ENCODE assay signal across 18 cellular contexts in genomic region chrX:115339441-115340025, GRCh38. TPM values are rescaled to one million over a fixed set of nuclear protein-coding genes. Genes with fewer than 3 reads are reported as not detected.
DNase-seq lines count a peak whose midpoint lies in the region; ATAC-seq and TF ChIP-seq lines count a peak whose summit lies in the region.
"Had no signal": no experiment of that assay in that cellular context is flagged by ENCODE, and none has a peak within 500 bp of the region (broad histone marks: within the 10 kb centered on the region; RNA-seq: fewer than 3 reads in every experiment).

No MANE protein-coding gene starts in this region.

- no peaks in the 10 kb centered on the region for H3K27me3 ChIP-seq in testis

- intact Hi-C loops in testis (cut with DNase I; ENCODE audit: low total_unique reads) = loop anchor here (10.0 kb wide), 1 partner anchor 295 kb away; no protein-coding TSS in a partner anchor

- H3K36me3 ChIP-seq in testis (ENCODE audit: low read depth, missing control alignments) = no peaks in the 10 kb centered on the region
- H3K36me3 ChIP-seq: BLaER1 had no signal

- H3K4me3 ChIP-seq in cardiac fibroblast (replicated peaks in 1 of 2; ENCODE audit: low read depth in 2 of 2, low read length in 2 of 2) = no peak overlapping the region
- H3K4me3 ChIP-seq in fibroblast of the aortic adventitia (ENCODE audit: low read depth, low read length) = no peak overlapping the region
- no peak overlapping the region for H3K4me3 ChIP-seq in testis
- H3K4me3 ChIP-seq: BLaER1 had no signal

- 48 to 82% methylated on average over 3 of the region's 3 CpGs for WGBS in testis, 2 donors

- H3K27ac ChIP-seq in testis = no peak overlapping the region
- H3K27ac ChIP-seq: BLaER1 had no signal

- H3K4me1 ChIP-seq in testis = no peaks in the 10 kb centered on the region
- H3K4me1 ChIP-seq: BLaER1 had no signal

- TF ChIP-seq POLR2A in testis (IDR thresholded peaks at IDR 0.05) = no peak

- no peak for TF ChIP-seq CTCF in cardiac fibroblast (IDR thresholded peaks at IDR 0.05; ENCODE audit: low read depth, low read length)
- no peak for TF ChIP-seq CTCF in fibroblast of the aortic adventitia (IDR thresholded peaks at IDR 0.05; ENCODE audit: insufficient read depth, low read length)
- no peak for TF ChIP-seq CTCF in testis (IDR thresholded peaks at IDR 0.05)

- ATAC-seq in HG03342 (IDR thresholded peaks at IDR 0.05; ENCODE audit: unreplicated experiment) (no peak), HG03442 (IDR thresholded peaks at IDR 0.05; ENCODE audit: unreplicated experiment) (no peak)
- ATAC-seq: HepG2, Panc1 had no signal

- peak; percentile 22 for DNase-seq in GM04503 (ENCODE audit: low read depth)
- DNase-seq in cardiac fibroblast (ENCODE audit: low read depth in 2 of 2) = peak; percentile 77 to 93
- DNase-seq in fibroblast of the aortic adventitia (ENCODE audit: low read depth) = peak; percentile 92
- peak; percentile 45 for DNase-seq in renal cortical epithelial cell (ENCODE audit: low read depth)
- no peak for DNase-seq in testis
- DNase-seq in C1 segment of cervical spinal cord (lab: John Stamatoyannopoulos, UW) = no peak
- DNase-seq: EL, H7, MM.1S, NCI-H2029, NCI-H2171 treated with DMSO at 0.1 percent for 48 hours, NCI-H510A, Right ventricle myocardium superior had no signal

- no peaks in the 10 kb centered on the region for H3K9me3 ChIP-seq in testis
- H3K9me3 ChIP-seq: BLaER1 had no signal

RNA-seq across cellular contexts. Expression of gene LUZP4, which starts 50.0 kb away (rescaled TPM):
- total RNA-seq in fibroblast of the aortic adventitia (ENCODE audit: low replicate concordance) (not detected in 2 replicates), renal cortical epithelial cell (not detected in 2 replicates), testis (10 to 100 TPM in 1 of 2 donors, 1 to 10 TPM in 1; 9.4 to 13.7 TPM)
- 11.2 TPM for polyA plus RNA-seq in testis (ENCODE audit: insufficient read depth, low read depth, low replicate concordance)
- total RNA-seq: H7, HepG2, Right ventricle myocardium superior had no signal
- polyA plus RNA-seq: HepG2 had no signal

Comparison
In these comparisons a context has a peak if more than half of its experiments do, and no peak if none do; other contexts are left out.
1. DNase-seq: peak in GM04503 (single experiment), cardiac fibroblast (2 of 2), fibroblast of the aortic adventitia (single experiment) and renal cortical epithelial cell (single experiment); none in testis (single experiment) and C1 segment of cervical spinal cord (0 of 14).
2. RNA of gene LUZP4, which starts 50.0 kb away (total RNA-seq): 9.4 to 13.7 TPM in testis; not detected in fibroblast of the aortic adventitia and not detected in renal cortical epithelial cell; every median in the first group is over 10 times any median in the second.